8 cellular contexts compared by ENCODE assay signal in the genomic region with DNA sequence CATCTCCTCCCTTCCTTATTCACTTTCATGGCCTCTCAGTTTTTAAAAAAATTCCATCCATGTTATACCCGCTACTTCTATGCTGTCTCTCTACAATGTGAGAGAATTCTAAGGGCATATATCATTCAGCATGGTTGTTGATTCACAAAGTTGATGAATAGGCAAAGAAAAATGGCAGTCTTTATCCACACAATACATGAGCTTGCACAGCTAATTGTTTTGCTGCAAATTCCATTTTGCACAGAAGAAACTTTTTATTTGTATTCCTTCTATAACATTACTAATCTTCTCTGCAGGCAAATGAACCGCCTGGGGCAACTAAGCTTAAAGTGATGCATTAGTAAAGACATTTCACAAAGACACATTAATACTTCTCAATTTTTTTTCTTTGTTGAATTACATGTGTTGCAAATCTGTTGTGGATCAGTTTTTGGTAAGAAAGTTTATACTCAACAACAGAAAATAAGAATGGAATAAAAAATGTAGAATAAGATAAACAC.
"Had no signal": no experiment of that assay in that cellular context is flagged by ENCODE, and none has a peak within 500 bp of the region (broad histone marks: within the 10 kb centered on the region; RNA-seq: fewer than 3 reads in every experiment).

No MANE protein-coding gene starts in this region.

- H3K4me3 ChIP-seq: GM23248, GM23338 had no signal

- DNase-seq: GM23248, GOT3, H7, H9, HCEC 1CT, HFFc6 had no signal

- ATAC-seq: GM23338, HCT116 had no signal
